In the genomic region with DNA sequence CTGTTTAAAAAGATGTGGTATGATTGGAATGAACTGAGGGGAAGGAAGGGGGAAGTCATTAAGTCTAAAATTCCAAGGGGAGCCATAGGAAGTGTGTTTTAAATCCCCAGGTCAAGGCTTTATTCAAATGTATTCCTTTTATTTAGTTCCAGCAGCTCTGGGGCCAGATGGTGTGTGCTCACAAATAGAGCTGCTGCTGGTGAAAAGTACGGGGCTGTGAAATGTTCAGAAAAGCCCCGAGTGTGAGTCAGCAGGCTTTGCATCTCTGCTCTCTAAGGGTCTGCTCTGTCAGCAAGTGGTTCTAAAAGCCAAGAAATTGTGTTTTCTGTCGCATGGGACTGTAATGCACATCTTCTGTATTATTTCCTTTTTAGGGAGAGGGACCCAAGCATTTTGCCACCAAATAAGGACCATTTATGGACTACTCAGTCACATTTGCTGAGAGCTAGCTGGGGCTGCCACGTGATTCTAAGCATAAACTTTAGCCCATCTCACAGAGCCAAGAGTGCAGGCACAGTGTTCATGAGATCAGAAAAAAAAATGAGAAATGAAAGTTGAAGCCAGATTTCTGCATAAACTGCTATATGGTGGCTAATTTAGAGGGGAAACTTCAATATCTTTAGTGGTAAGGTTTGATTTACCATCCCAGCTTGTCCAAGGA, we compare ENCODE assay signal across 14 cellular contexts.
A peak's percentile ranks its signal among the peaks of the same experiment; 100 is the strongest.
DNase-seq lines count a peak whose midpoint lies in the region; ATAC-seq and TF ChIP-seq lines count a peak whose summit lies in the region.
"Had no signal": no experiment of that assay in that cellular context is flagged by ENCODE, and none has a peak within 500 bp of the region (broad histone marks: within the 10 kb centered on the region; RNA-seq: fewer than 3 reads in every experiment).

No MANE protein-coding gene starts in this region.

- peaks cover 2% of the 10 kb centered on the region for H3K27me3 Mint-ChIP-seq in CD8-positive, alpha-beta T cell (ENCODE audit: low read depth)
- peaks cover 33% of the 10 kb centered on the region for H3K27me3 Mint-ChIP-seq in activated T-cell treated with anti-CD3 and anti-CD28 coated beads, Interleukin-2, amount 50 U/mL, for 24 hours
- H3K27me3 Mint-ChIP-seq: activated CD4-positive, alpha-beta T cell treated with anti-CD3 and anti-CD28 coated beads, Interleukin-2, amount 10 ng/mL, durations not matched to agents 7 days and 5 days had no signal

- TF ChIP-seq CTCF in coronary artery (IDR thresholded peaks at IDR 0.05) = no peak
- no peak for TF ChIP-seq CTCF in thoracic aorta (IDR thresholded peaks at IDR 0.05)
- no peak for TF ChIP-seq CTCF in CD8-positive, alpha-beta T cell (IDR thresholded peaks at IDR 0.05)

- H3K4me1 ChIP-seq in thoracic aorta (ENCODE audit: control insufficient read depth in 1 of 2, low read depth in 2 of 2) = peaks cover 6 to 16% of the 10 kb centered on the region in 2 donors
- H3K4me1 ChIP-seq in CD8-positive, alpha-beta T cell (ENCODE audit: insufficient read depth, low read length) = no peaks in the 10 kb centered on the region

- H3K27ac ChIP-seq in coronary artery (peak overlapping the region; percentile 56 to 75), thoracic aorta (peak overlapping the region; percentile 56 to 78)
- H3K27ac ChIP-seq in CD8-positive, alpha-beta T cell (ENCODE audit: low read depth, low read length) = no peak overlapping the region

- H3K9me3 ChIP-seq in thoracic aorta = no peaks in the 10 kb centered on the region
- H3K9me3 ChIP-seq in CD8-positive, alpha-beta T cell (ENCODE audit: low read length) = no peaks in the 10 kb centered on the region

- ATAC-seq in thoracic aorta (ENCODE audit: insufficient number of reproducible peaks, low FRiP score, low read depth) (peak; percentile 36), GM21526 (IDR thresholded peaks at IDR 0.05; ENCODE audit: low FRiP score, unreplicated experiment) (no peak)
- no peak for ATAC-seq in CD8-positive, alpha-beta T cell
- no peak for ATAC-seq in stimulated activated effector memory CD8-positive, alpha-beta T cell treated with anti-CD3 and anti-CD28 coated beads, Interleukin-12 subunit alpha, Interleukin-12 subunit beta, amount 100 ng/mL, for 72 hours
- ATAC-seq: activated naive CD8-positive, alpha-beta T cell treated with anti-CD3 and anti-CD28 coated beads, Interleukin-2, amount 50 U/mL, for 24 hours; left lobe of liver had no signal

- H3K36me3 Mint-ChIP-seq in CD8-positive, alpha-beta T cell = no peaks in the 10 kb centered on the region
- no peaks in the 10 kb centered on the region for H3K36me3 Mint-ChIP-seq in activated T-cell treated with anti-CD3 and anti-CD28 coated beads, Interleukin-2, amount 50 U/mL, for 24 hours (ENCODE audit: low read depth)
- no peaks in the 10 kb centered on the region for H3K36me3 Mint-ChIP-seq in stimulated activated effector memory CD8-positive, alpha-beta T cell treated with anti-CD3 and anti-CD28 coated beads, Interleukin-12 subunit alpha, Interleukin-12 subunit beta, amount 100 ng/mL, for 72 hours
- H3K36me3 Mint-ChIP-seq: naive B cell had no signal

- no peak overlapping the region for H3K27ac Mint-ChIP-seq in CD8-positive, alpha-beta T cell
- H3K27ac Mint-ChIP-seq in activated T-cell treated with anti-CD3 and anti-CD28 coated beads, Interleukin-2, amount 50 U/mL, for 24 hours = no peak overlapping the region
- H3K27ac Mint-ChIP-seq in stimulated activated effector memory CD8-positive, alpha-beta T cell treated with anti-CD3 and anti-CD28 coated beads, Interleukin-12 subunit alpha, Interleukin-12 subunit beta, amount 100 ng/mL, for 72 hours = no peak overlapping the region
- H3K27ac Mint-ChIP-seq: activated CD4-positive, alpha-beta T cell treated with anti-CD3 and anti-CD28 coated beads, Interleukin-2, amount 10 ng/mL, durations not matched to agents 7 days and 5 days; activated naive CD8-positive, alpha-beta T cell treated with anti-CD3 and anti-CD28 coated beads, Interleukin-2, amount 50 U/mL, for 24 hours; naive B cell had no signal

- DNase-seq in NCI-H1694 treated with DMSO at 0.1 percent for 48 hours (lab: John Stamatoyannopoulos, UW) (peak; percentile 24), coronary artery (ENCODE audit: low spot score) (no peak), mucosa of gallbladder (ENCODE audit: low spot score) (peak; percentile 11), thoracic aorta (ENCODE audit: low spot score) (no peak)
- DNase-seq in CD8-positive, alpha-beta T cell = no peak
- no peak for DNase-seq in activated T-cell treated with anti-CD3 and anti-CD28 coated beads, Interleukin-2, amount 50 U/mL, for 24 hours
- no peak for DNase-seq in stimulated activated effector memory CD8-positive, alpha-beta T cell treated with anti-CD3 and anti-CD28 coated beads, Interleukin-12 subunit alpha, Interleukin-12 subunit beta, amount 100 ng/mL, for 72 hours (ENCODE audit: low spot score in 2 of 2)
- DNase-seq: activated CD4-positive, alpha-beta T cell treated with anti-CD3 and anti-CD28 coated beads, Interleukin-2, amount 10 ng/mL, durations not matched to agents 7 days and 5 days; activated naive CD8-positive, alpha-beta T cell treated with anti-CD3 and anti-CD28 coated beads, Interleukin-2, amount 50 U/mL, for 24 hours; activated T-cell treated with anti-CD3 and anti-CD28 coated beads, Interleukin-2, amount 50 U/mL, for 1 hour; naive B cell; retina had no signal

- CTCF ChIA-PET in CD8-positive, alpha-beta T cell (lab: Charles Lee) = no interaction called here

- peaks cover 2% of the 10 kb centered on the region for H3K9me3 Mint-ChIP-seq in CD8-positive, alpha-beta T cell
- peaks cover 2% of the 10 kb centered on the region for H3K9me3 Mint-ChIP-seq in activated T-cell treated with anti-CD3 and anti-CD28 coated beads, Interleukin-2, amount 50 U/mL, for 24 hours
- peaks cover 7% of the 10 kb centered on the region for H3K9me3 Mint-ChIP-seq in stimulated activated effector memory CD8-positive, alpha-beta T cell treated with anti-CD3 and anti-CD28 coated beads, Interleukin-12 subunit alpha, Interleukin-12 subunit beta, amount 100 ng/mL, for 72 hours
- H3K9me3 Mint-ChIP-seq: activated CD4-positive, alpha-beta T cell treated with anti-CD3 and anti-CD28 coated beads, Interleukin-2, amount 10 ng/mL, durations not matched to agents 7 days and 5 days; activated naive CD8-positive, alpha-beta T cell treated with anti-CD3 and anti-CD28 coated beads, Interleukin-2, amount 50 U/mL, for 24 hours had no signal

- H3K4me1 Mint-ChIP-seq in CD8-positive, alpha-beta T cell (ENCODE audit: low read depth) = no peaks in the 10 kb centered on the region
- no peaks in the 10 kb centered on the region for H3K4me1 Mint-ChIP-seq in activated T-cell treated with anti-CD3 and anti-CD28 coated beads, Interleukin-2, amount 50 U/mL, for 24 hours (ENCODE audit: low read depth)
- H3K4me1 Mint-ChIP-seq in stimulated activated effector memory CD8-positive, alpha-beta T cell treated with anti-CD3 and anti-CD28 coated beads, Interleukin-12 subunit alpha, Interleukin-12 subunit beta, amount 100 ng/mL, for 72 hours = no peaks in the 10 kb centered on the region
- H3K4me1 Mint-ChIP-seq: activated CD4-positive, alpha-beta T cell treated with anti-CD3 and anti-CD28 coated beads, Interleukin-2, amount 10 ng/mL, durations not matched to agents 7 days and 5 days; activated naive CD8-positive, alpha-beta T cell treated with anti-CD3 and anti-CD28 coated beads, Interleukin-2, amount 50 U/mL, for 24 hours; naive B cell had no signal

- intact Hi-C loops in CD8-positive, alpha-beta T cell (cut with DNase I, micrococcal nuclease) = no loop called here

- H3K4me3 Mint-ChIP-seq in CD8-positive, alpha-beta T cell = no peak overlapping the region
- H3K4me3 Mint-ChIP-seq in activated T-cell treated with anti-CD3 and anti-CD28 coated beads, Interleukin-2, amount 50 U/mL, for 24 hours = no peak overlapping the region
- H3K4me3 Mint-ChIP-seq in stimulated activated effector memory CD8-positive, alpha-beta T cell treated with anti-CD3 and anti-CD28 coated beads, Interleukin-12 subunit alpha, Interleukin-12 subunit beta, amount 100 ng/mL, for 72 hours = no peak overlapping the region
- H3K4me3 Mint-ChIP-seq: activated CD4-positive, alpha-beta T cell treated with anti-CD3 and anti-CD28 coated beads, Interleukin-2, amount 10 ng/mL, durations not matched to agents 7 days and 5 days; activated naive CD8-positive, alpha-beta T cell treated with anti-CD3 and anti-CD28 coated beads, Interleukin-2, amount 50 U/mL, for 24 hours; naive B cell had no signal

- POLR2A ChIA-PET in CD8-positive, alpha-beta T cell (lab: Charles Lee) = no interaction called here

- H3K36me3 ChIP-seq in thoracic aorta = no peaks in the 10 kb centered on the region
- H3K36me3 ChIP-seq in CD8-positive, alpha-beta T cell (ENCODE audit: insufficient read depth, low read length) = no peaks in the 10 kb centered on the region

- H3K4me3 ChIP-seq in coronary artery (no peak overlapping the region), thoracic aorta (no peak overlapping the region)
- no peak overlapping the region for H3K4me3 ChIP-seq in CD8-positive, alpha-beta T cell (ENCODE audit: low read depth, low read length)

- H3K27me3 ChIP-seq in thoracic aorta (replicated peaks; ENCODE audit: insufficient read depth) = no peaks in the 10 kb centered on the region
- no peaks in the 10 kb centered on the region for H3K27me3 ChIP-seq in CD8-positive, alpha-beta T cell (ENCODE audit: insufficient read depth, low read length)

Comparison
In these comparisons a context has a peak if more than half of its experiments do, and no peak if none do; other contexts are left out.
1. DNase-seq: peak in NCI-H1694 treated with DMSO at 0.1 percent for 48 hours (single experiment) and mucosa of gallbladder (single experiment); none in coronary artery (single experiment), thoracic aorta (single experiment), CD8-positive, alpha-beta T cell (0 of 7), activated T-cell treated with anti-CD3 and anti-CD28 coated beads, Interleukin-2, amount 50 U/mL, for 24 hours (single experiment) and stimulated activated effector memory CD8-positive, alpha-beta T cell treated with anti-CD3 and anti-CD28 coated beads, Interleukin-12 subunit alpha, Interleukin-12 subunit beta, amount 100 ng/mL, for 72 hours (0 of 2).